Comparison of ENCODE assay signal across 8 cellular contexts in genomic region chr16:88570691-88571092, GRCh38. TPM values are rescaled to one million over a fixed set of nuclear protein-coding genes. Genes with fewer than 3 reads are reported as not detected.
A peak's percentile ranks its signal among the peaks of the same experiment; 100 is the strongest.
DNase-seq lines count a peak whose midpoint lies in the region; ATAC-seq and TF ChIP-seq lines count a peak whose summit lies in the region.

No MANE protein-coding gene starts in this region.

- H3K4me1 ChIP-seq in mammary epithelial cell (ENCODE audit: insufficient read depth, low read length): peaks cover 23% of the 10 kb centered on the region
- peaks cover 8 to 25% (median 22%) of the 10 kb centered on the region in 5 donors for H3K4me1 ChIP-seq in subcutaneous abdominal adipose tissue (ENCODE audit: control insufficient read depth in 5 of 5, insufficient read depth in 5 of 5, low read length in 5 of 5)

- ATAC-seq in HG02759 (IDR thresholded peaks at IDR 0.05; ENCODE audit: unreplicated experiment) (peak; percentile 26), SK-N-SH treated with all-trans-retinoic acid at 6 μM for 48 hours (peak; percentile 19)

- peak overlapping the region; percentile 41 for H3K27ac ChIP-seq in mammary epithelial cell (ENCODE audit: insufficient read depth, low read depth, low read length)
- H3K27ac ChIP-seq in subcutaneous abdominal adipose tissue (ENCODE audit: low read depth, low read length): peak overlapping the region; percentile 60

- H3K9ac ChIP-seq in mammary epithelial cell (ENCODE audit: insufficient read depth, low read length): peak overlapping the region; percentile 75
- peak overlapping the region in 4 of 5 donors; percentile 87 to 93 (median 90) for H3K9ac ChIP-seq in subcutaneous abdominal adipose tissue (ENCODE audit: low read length in 5 of 5)

- dilution Hi-C loops in mammary epithelial cell (cut with HindIII; ENCODE audit: low sequenced_read_pairs): no loop called here

- peak overlapping the region; percentile 97 for H2AFZ ChIP-seq in mammary epithelial cell (ENCODE audit: low read depth, low read length)

- WGBS in mammary epithelial cell (ENCODE audit: low coverage, missing lambda C conversion rate): 2% methylated on average over 12 of the region's 35 CpGs

- peaks cover 56% of the 10 kb centered on the region for H3K79me2 ChIP-seq in mammary epithelial cell (ENCODE audit: insufficient read depth, low read length)

- peak overlapping the region; percentile 90 for H3K4me2 ChIP-seq in mammary epithelial cell (ENCODE audit: insufficient read depth, low read depth, low read length)

- TF ChIP-seq CTCF in mammary epithelial cell (conservative IDR thresholded peaks at IDR 0.05 in 1 of 2, IDR thresholded peaks at IDR 0.05 in 1 of 2; ENCODE audit: extremely low read depth in 1 of 2, insufficient read depth in 1 of 2, low read depth in 1 of 2, low read length in 2 of 2): no peak

- H3K9me3 ChIP-seq in mammary epithelial cell (replicated peaks; ENCODE audit: insufficient read depth, low read length) (no peaks in the 10 kb centered on the region), subcutaneous abdominal adipose tissue (ENCODE audit: control insufficient read depth in 5 of 5, low read length in 5 of 5) (no peaks in the 10 kb centered on the region)

- H3K27me3 ChIP-seq in mammary epithelial cell (ENCODE audit: insufficient read depth, low read length) (no peaks in the 10 kb centered on the region), subcutaneous abdominal adipose tissue (ENCODE audit: control insufficient read depth in 5 of 5, insufficient read depth in 4 of 5, low read length in 5 of 5) (no peaks in the 10 kb centered on the region)

- H3K4me3 ChIP-seq in mammary epithelial cell (replicated peaks in 1 of 3; ENCODE audit: insufficient read depth in 1 of 3, low read depth in 2 of 3, low read length in 3 of 3): peak overlapping the region; percentile 93 to 99 (median 99)
- H3K4me3 ChIP-seq in subcutaneous abdominal adipose tissue (ENCODE audit: low read depth in 1 of 5, low read length in 5 of 5): peak overlapping the region; percentile 63 to 87 (median 80)

- H3K36me3 ChIP-seq in mammary epithelial cell (ENCODE audit: insufficient read depth, low read length): peaks cover 3% of the 10 kb centered on the region
- H3K36me3 ChIP-seq in subcutaneous abdominal adipose tissue (ENCODE audit: control insufficient read depth in 5 of 5, insufficient read depth in 5 of 5, low read length in 5 of 5): peaks cover 3 to 28% (median 7%) of the 10 kb centered on the region in 5 donors

- CTCF ChIA-PET in mammary epithelial cell (lab: Charles Lee; ENCODE audit: low non-redundant PET): no interaction called here

- intact Hi-C loops in mammary epithelial cell (cut with micrococcal nuclease): loop anchor here (1.0 to 10.0 kb wide), 4 partner anchors 12 to 1106 kb away; partner anchors contain the start of genes CTU2 and RNF166

- no TSS peak for BruUV-seq in mammary epithelial cell (replicated peaks; lab: Mats Ljungman, UMichigan)

- DNase-seq in EL (peak; percentile 38), mammary epithelial cell (peak; percentile 33), lung microvascular endothelial cell (ENCODE audit: low read depth in 2 of 2) (peak; percentile 34 to 39), DMS79 treated with DMSO at 0.1 percent for 48 hours (lab: John Stamatoyannopoulos, UW) (no peak), NCI-H146 treated with DMSO at 0.1 percent for 48 hours (lab: John Stamatoyannopoulos, UW; ENCODE audit: unreplicated experiment) (no peak)

- no peaks in the 10 kb centered on the region for H4K20me1 ChIP-seq in mammary epithelial cell (ENCODE audit: insufficient read depth, low read length)

- in situ Hi-C loops in mammary epithelial cell (cut with MboI; ENCODE audit: low sequenced_read_pairs in 2 of 2): no loop called here

TF ChIP-seq in SK-N-SH treated with all-trans-retinoic acid at 6 μM for 48 hours, 23 proteins besides CTCF, POLR2A, EP300 and RAD21:
- no peak for TF ChIP-seq ZNF565 (CRISPR knock-in tag; conservative IDR thresholded peaks at IDR 0.05; ENCODE audit: low read depth)
- no peak for TF ChIP-seq POU6F1 (CRISPR knock-in tag; IDR thresholded peaks at IDR 0.05; ENCODE audit: borderline replicate concordance, low read depth)
- no peak for TF ChIP-seq ISL1 (CRISPR knock-in tag; IDR thresholded peaks at IDR 0.05)
- no peak for TF ChIP-seq TOX (CRISPR knock-in tag; IDR thresholded peaks at IDR 0.05; ENCODE audit: borderline replicate concordance)
- TF ChIP-seq TCF4 (CRISPR knock-in tag; IDR thresholded peaks at IDR 0.05; ENCODE audit: borderline replicate concordance): no peak
- no peak for TF ChIP-seq ZFP3 (CRISPR knock-in tag; IDR thresholded peaks at IDR 0.05)
- no peak for TF ChIP-seq RARB (CRISPR knock-in tag; IDR thresholded peaks at IDR 0.05)
- no peak for TF ChIP-seq PATZ1 (CRISPR knock-in tag; IDR thresholded peaks at IDR 0.05; ENCODE audit: borderline replicate concordance)
- TF ChIP-seq ARNTL (CRISPR knock-in tag; IDR thresholded peaks at IDR 0.05; ENCODE audit: borderline replicate concordance, low read depth): no peak
- no peak for TF ChIP-seq BACH2 (CRISPR knock-in tag; IDR thresholded peaks at IDR 0.05; ENCODE audit: borderline replicate concordance)
- TF ChIP-seq TSHZ2 (CRISPR knock-in tag; IDR thresholded peaks at IDR 0.05): no peak
- no peak for TF ChIP-seq SNAI2 (CRISPR knock-in tag; IDR thresholded peaks at IDR 0.05)
- TF ChIP-seq OSR1 (CRISPR knock-in tag; IDR thresholded peaks at IDR 0.05): no peak
- TF ChIP-seq ZC3H10 (CRISPR knock-in tag; IDR thresholded peaks at IDR 0.05): no peak
- no peak for TF ChIP-seq CSRNP3 (CRISPR knock-in tag; IDR thresholded peaks at IDR 0.05)

RNA-seq across cellular contexts. Expression of gene ZC3H18, which starts 0.5 kb away (rescaled TPM):
- 10 to 100 TPM in 1 of 2 donors, 1 to 10 TPM in 1; 9.0 to 48.2 TPM for total RNA-seq in mammary epithelial cell
- 17.2 TPM for polyA plus RNA-seq in mammary epithelial cell
- polyA minus RNA-seq in mammary epithelial cell: 41.2 TPM
- 6.1 and 8.7 TPM in 2 replicates for total RNA-seq in lung microvascular endothelial cell

Comparison
In these comparisons a context has a peak if more than half of its experiments do, and no peak if none do; other contexts are left out.
1. DNase-seq: peak in EL (single experiment), mammary epithelial cell (single experiment) and lung microvascular endothelial cell (2 of 2); none in DMS79 treated with DMSO at 0.1 percent for 48 hours (single experiment) and NCI-H146 treated with DMSO at 0.1 percent for 48 hours (single experiment).